Comparison of ENCODE assay signal across 1 cellular context in the genomic region with DNA sequence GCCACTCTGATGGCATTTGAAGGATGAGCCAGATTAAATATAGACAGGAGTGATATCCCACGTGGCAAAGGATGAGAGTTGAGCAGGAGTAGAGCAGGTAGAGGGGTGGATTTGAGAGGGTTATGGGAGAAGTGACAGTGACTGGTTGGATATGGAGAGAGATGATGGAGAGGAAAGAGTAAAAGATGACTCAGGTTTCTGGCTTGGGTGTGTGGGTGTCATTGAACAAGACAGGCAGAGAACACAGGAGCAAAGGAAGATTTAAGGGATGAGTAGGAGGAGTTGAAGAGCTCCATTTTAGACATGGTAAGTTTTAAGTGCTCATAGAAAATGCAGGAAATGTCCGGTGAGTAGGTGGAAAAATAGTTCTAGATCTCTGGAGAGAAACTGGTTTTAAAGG.
TF ChIP-seq lines count a peak whose summit lies in the region.

No MANE protein-coding gene starts in this region.

TF ChIP-seq in K562, 482 proteins besides CTCF, POLR2A, EP300 and RAD21 (continued from another document and continues in another):
- TF ChIP-seq THRB (CRISPR knock-in tag; conservative IDR thresholded peaks at IDR 0.05) (no peak), POLR2AphosphoS2 (IDR thresholded peaks at IDR 0.05; ENCODE audit: low read length) (no peak), TCF3 (CRISPR knock-in tag; IDR thresholded peaks at IDR 0.05) (no peak), ZBTB26 (CRISPR knock-in tag; IDR thresholded peaks at IDR 0.05) (no peak), HNRNPK (IDR thresholded peaks at IDR 0.05; ENCODE audit: low read depth, low read length, poor library complexity, severe bottlenecking) (no peak), FOXJ3 (CRISPR knock-in tag; IDR thresholded peaks at IDR 0.05) (no peak), HLTF (IDR thresholded peaks at IDR 0.05) (no peak), KLF6 (CRISPR knock-in tag; IDR thresholded peaks at IDR 0.05; ENCODE audit: borderline replicate concordance) (no peak), KAT8 (IDR thresholded peaks at IDR 0.05; ENCODE audit: low read depth) (no peak), RBM39 (optimal IDR thresholded peaks at IDR 0.05; ENCODE audit: low read depth, low read length) (no peak), ZNF707 (CRISPR knock-in tag; conservative IDR thresholded peaks at IDR 0.05) (no peak), C11orf30 (IDR thresholded peaks at IDR 0.05; ENCODE audit: low read depth) (peak; percentile 76), POLR3G (IDR thresholded peaks at IDR 0.05; ENCODE audit: extremely low read depth, insufficient read length, insufficient replicate concordance) (no peak), E2F6 (IDR thresholded peaks at IDR 0.05; ENCODE audit: borderline replicate concordance in 1 of 2, extremely low read depth in 1 of 2, insufficient read depth in 1 of 2, insufficient read length in 1 of 2, low read depth in 1 of 2, low read length in 1 of 2, poor library complexity in 1 of 2, severe bottlenecking in 1 of 2) (no peak), ZNF24 (IDR thresholded peaks at IDR 0.05) (no peak), YY1 (IDR thresholded peaks at IDR 0.05; ENCODE audit: borderline replicate concordance in 1 of 3, control insufficient read depth in 1 of 3, extremely low read depth in 1 of 3, insufficient read depth in 3 of 3, insufficient read length in 1 of 3, insufficient replicate concordance in 2 of 3, low read depth in 1 of 3, low read length in 2 of 3) (no peak), GTF2B (IDR thresholded peaks at IDR 0.05; ENCODE audit: extremely low read depth, insufficient read length) (no peak), ZNF584 (CRISPR knock-in tag; IDR thresholded peaks at IDR 0.05; ENCODE audit: low read depth) (no peak), GTF2E2 (tag; IDR thresholded peaks at IDR 0.05) (no peak), NCOA4 (IDR thresholded peaks at IDR 0.05; ENCODE audit: partially characterized antibody) (no peak), GATAD2A (IDR thresholded peaks at IDR 0.05) (no peak), TRIM24 (IDR thresholded peaks at IDR 0.05) (no peak), HDAC1 (IDR thresholded peaks at IDR 0.05) (0 out of 4 replicates have a peak, but pooled peaks of 1 of the 2 experiments have one; percentile 41), ZSCAN32 (CRISPR knock-in tag; IDR thresholded peaks at IDR 0.05) (no peak), NFE2 (IDR thresholded peaks at IDR 0.05; ENCODE audit: low read depth) (peak; percentile 46), RFX1 (IDR thresholded peaks at IDR 0.05) (no peak), DPF2 (IDR thresholded peaks at IDR 0.05) (peak; percentile 26; the same call in 1 of the 2 replicates), SMAD2 (IDR thresholded peaks at IDR 0.05; ENCODE audit: low read depth, low read length) (no peak), BRF2 (IDR thresholded peaks at IDR 0.05; ENCODE audit: borderline replicate concordance, insufficient read depth, insufficient read length) (no peak), ERF (CRISPR knock-in tag; IDR thresholded peaks at IDR 0.05) (no peak), YBX1 (IDR thresholded peaks at IDR 0.05) (no peak), ZFP36 (IDR thresholded peaks at IDR 0.05; ENCODE audit: low read depth, low read length, partially characterized antibody) (no peak), E2F8 (IDR thresholded peaks at IDR 0.05; ENCODE audit: low read depth, partially characterized antibody) (no peak), NR0B1 (IDR thresholded peaks at IDR 0.05; ENCODE audit: partially characterized antibody) (no peak), RBM34 (IDR thresholded peaks at IDR 0.05; ENCODE audit: borderline replicate concordance, insufficient read depth, low read length) (no peak), PHF8 (IDR thresholded peaks at IDR 0.05; ENCODE audit: borderline replicate concordance, low read length) (no peak), ETV6 (IDR thresholded peaks at IDR 0.05; ENCODE audit: borderline replicate concordance in 1 of 2, low read depth in 2 of 2, low read length in 1 of 2) (no peak), ETV6 (CRISPR knock-in tag; IDR thresholded peaks at IDR 0.05; ENCODE audit: borderline replicate concordance) (no peak), MTA2 (IDR thresholded peaks at IDR 0.05; ENCODE audit: low read depth) (no peak), MAX (CRISPR knock-in tag; IDR thresholded peaks at IDR 0.05) (no peak), HNRNPL (IDR thresholded peaks at IDR 0.05; ENCODE audit: low read depth, low read length) (no peak), RAD51 (IDR thresholded peaks at IDR 0.05; ENCODE audit: borderline replicate concordance, low read depth) (no peak), CEBPG (CRISPR knock-in tag; IDR thresholded peaks at IDR 0.05) (no peak), CEBPG (tag; conservative IDR thresholded peaks at IDR 0.05 in 1 of 2, IDR thresholded peaks at IDR 0.05 in 1 of 2) (no peak), MEIS2 (IDR thresholded peaks at IDR 0.05; ENCODE audit: partially characterized antibody) (peak; percentile 28), ZNF282 (CRISPR knock-in tag; IDR thresholded peaks at IDR 0.05) (no peak)
- TF ChIP-seq, protein P1, sequence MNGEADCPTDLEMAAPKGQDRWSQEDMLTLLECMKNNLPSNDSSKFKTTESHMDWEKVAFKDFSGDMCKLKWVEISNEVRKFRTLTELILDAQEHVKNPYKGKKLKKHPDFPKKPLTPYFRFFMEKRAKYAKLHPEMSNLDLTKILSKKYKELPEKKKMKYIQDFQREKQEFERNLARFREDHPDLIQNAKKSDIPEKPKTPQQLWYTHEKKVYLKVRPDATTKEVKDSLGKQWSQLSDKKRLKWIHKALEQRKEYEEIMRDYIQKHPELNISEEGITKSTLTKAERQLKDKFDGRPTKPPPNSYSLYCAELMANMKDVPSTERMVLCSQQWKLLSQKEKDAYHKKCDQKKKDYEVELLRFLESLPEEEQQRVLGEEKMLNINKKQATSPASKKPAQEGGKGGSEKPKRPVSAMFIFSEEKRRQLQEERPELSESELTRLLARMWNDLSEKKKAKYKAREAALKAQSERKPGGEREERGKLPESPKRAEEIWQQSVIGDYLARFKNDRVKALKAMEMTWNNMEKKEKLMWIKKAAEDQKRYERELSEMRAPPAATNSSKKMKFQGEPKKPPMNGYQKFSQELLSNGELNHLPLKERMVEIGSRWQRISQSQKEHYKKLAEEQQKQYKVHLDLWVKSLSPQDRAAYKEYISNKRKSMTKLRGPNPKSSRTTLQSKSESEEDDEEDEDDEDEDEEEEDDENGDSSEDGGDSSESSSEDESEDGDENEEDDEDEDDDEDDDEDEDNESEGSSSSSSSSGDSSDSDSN (IDR thresholded peaks at IDR 0.05; ENCODE audit: borderline replicate concordance in 1 of 2, low read depth in 2 of 2, low read length in 2 of 2), result no peak
- TF ChIP-seq, protein P2, sequence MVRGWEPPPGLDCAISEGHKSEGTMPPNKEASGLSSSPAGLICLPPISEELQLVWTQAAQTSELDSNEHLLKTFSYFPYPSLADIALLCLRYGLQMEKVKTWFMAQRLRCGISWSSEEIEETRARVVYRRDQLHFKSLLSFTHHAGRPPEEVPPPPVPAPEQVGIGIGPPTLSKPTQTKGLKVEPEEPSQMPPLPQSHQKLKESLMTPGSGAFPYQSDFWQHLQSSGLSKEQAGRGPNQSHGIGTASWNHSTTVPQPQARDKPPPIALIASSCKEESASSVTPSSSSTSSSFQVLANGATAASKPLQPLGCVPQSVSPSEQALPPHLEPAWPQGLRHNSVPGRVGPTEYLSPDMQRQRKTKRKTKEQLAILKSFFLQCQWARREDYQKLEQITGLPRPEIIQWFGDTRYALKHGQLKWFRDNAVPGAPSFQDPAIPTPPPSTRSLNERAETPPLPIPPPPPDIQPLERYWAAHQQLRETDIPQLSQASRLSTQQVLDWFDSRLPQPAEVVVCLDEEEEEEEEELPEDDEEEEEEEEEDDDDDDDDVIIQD (CRISPR knock-in tag; IDR thresholded peaks at IDR 0.05), result no peak
- TF ChIP-seq, protein P3, sequence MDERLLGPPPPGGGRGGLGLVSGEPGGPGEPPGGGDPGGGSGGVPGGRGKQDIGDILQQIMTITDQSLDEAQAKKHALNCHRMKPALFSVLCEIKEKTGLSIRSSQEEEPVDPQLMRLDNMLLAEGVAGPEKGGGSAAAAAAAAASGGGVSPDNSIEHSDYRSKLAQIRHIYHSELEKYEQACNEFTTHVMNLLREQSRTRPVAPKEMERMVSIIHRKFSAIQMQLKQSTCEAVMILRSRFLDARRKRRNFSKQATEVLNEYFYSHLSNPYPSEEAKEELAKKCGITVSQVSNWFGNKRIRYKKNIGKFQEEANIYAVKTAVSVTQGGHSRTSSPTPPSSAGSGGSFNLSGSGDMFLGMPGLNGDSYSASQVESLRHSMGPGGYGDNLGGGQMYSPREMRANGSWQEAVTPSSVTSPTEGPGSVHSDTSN (CRISPR knock-in tag; IDR thresholded peaks at IDR 0.05; ENCODE audit: low read depth), result no peak
- TF ChIP-seq, protein P3 (tag; conservative IDR thresholded peaks at IDR 0.05; ENCODE audit: low read depth), result peak; percentile 37
